ENCODE assay signal across 13 cellular contexts in the genomic region with DNA sequence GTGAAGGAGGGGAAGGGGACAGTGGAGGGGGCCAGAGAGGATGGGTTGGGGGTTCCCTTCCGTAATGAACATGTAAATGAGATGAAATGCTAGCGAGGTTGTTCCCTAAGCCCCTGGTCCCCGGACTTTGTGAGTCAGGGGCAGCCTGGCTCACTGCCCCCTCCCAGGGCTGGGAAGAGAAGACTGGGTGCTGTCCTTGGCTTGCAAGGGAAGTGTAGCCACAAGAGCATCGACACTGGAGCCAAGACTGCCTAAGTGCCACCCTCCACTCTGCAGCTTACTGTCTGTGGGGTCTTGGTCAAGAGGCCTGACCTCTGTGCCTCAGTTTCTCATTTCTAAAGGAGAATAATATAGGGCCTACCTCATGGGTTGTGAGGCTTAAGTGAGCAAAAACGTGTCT. TPM values are rescaled to one million over a fixed set of nuclear protein-coding genes. Genes with fewer than 3 reads are reported as not detected.
A peak's percentile ranks its signal among the peaks of the same experiment; 100 is the strongest.
DNase-seq lines count a peak whose midpoint lies in the region; ATAC-seq and TF ChIP-seq lines count a peak whose summit lies in the region.
"Had no signal": no experiment of that assay in that cellular context is flagged by ENCODE, and none has a peak within 500 bp of the region (broad histone marks: within the 10 kb centered on the region; RNA-seq: fewer than 3 reads in every experiment).

No MANE protein-coding gene starts in this region.

- H2AK5ac ChIP-seq in mesendoderm (ENCODE audit: low read length) = no peak overlapping the region

- H2BK15ac ChIP-seq in mesendoderm (replicated peaks; ENCODE audit: low read depth) = no peak overlapping the region

- intact Hi-C loops in thyroid gland (cut with DNase I) = no loop called here

- H3K4me1 Mint-ChIP-seq in activated naive CD4-positive, alpha-beta T cell treated with anti-CD3 and anti-CD28 coated beads, Interleukin-2, amount 50 U/mL, for 24 hours = peaks cover 11% of the 10 kb centered on the region

- H3K9me3 ChIP-seq in thyroid gland = no peaks in the 10 kb centered on the region

- peak overlapping the region; percentile 80 for H3K56ac ChIP-seq in mesendoderm (ENCODE audit: low read length)

- H3K4me3 ChIP-seq in mesendoderm (ENCODE audit: low read length) (no peak overlapping the region), thyroid gland (replicated peaks in 1 of 3) (peak overlapping the region in 2 of 3 donors; percentile 33 to 53)

- no CpG with 5 or more reads among the region's 5 CpGs for WGBS in mesendoderm (ENCODE audit: extremely low coverage, insufficient coverage, low lambda C conversion rate)
- WGBS in thyroid gland, 2 donors = 36 to 61% methylated on average over 4 to 5 of the region's 5 CpGs

- no peak overlapping the region for H3K27ac ChIP-seq in mesendoderm (ENCODE audit: low read depth, low read length)
- peak overlapping the region; percentile 85 to 94 (median 86) for H3K27ac ChIP-seq in thyroid gland
- H3K27ac ChIP-seq: WERI-Rb-1 had no signal

- DNase-seq in activated naive CD4-positive, alpha-beta T cell treated with anti-CD3 and anti-CD28 coated beads, Interleukin-2, amount 50 U/mL, for 72 hours (ENCODE audit: low spot score in 2 of 2) = no peak
- DNase-seq in dermis blood vessel endothelial cell (peak; percentile 37), mesendoderm (no peak), thyroid gland (no peak), NCI-H2171 treated with DMSO at 0.1 percent for 48 hours (lab: John Stamatoyannopoulos, UW) (no peak), HCEC 1CT (no peak), AG08396 (ENCODE audit: low spot score) (no peak)
- DNase-seq: 8988T, activated gamma-delta T cell, MM.1S had no signal

- no peak overlapping the region for H3K27ac Mint-ChIP-seq in activated naive CD4-positive, alpha-beta T cell treated with anti-CD3 and anti-CD28 coated beads, Interleukin-2, amount 50 U/mL, for 24 hours
- no peak overlapping the region for H3K27ac Mint-ChIP-seq in activated naive CD4-positive, alpha-beta T cell treated with anti-CD3 and anti-CD28 coated beads, Interleukin-2, amount 50 U/mL, for 72 hours

- H3K4me1 ChIP-seq in mesendoderm (ENCODE audit: control insufficient read depth, low read depth, low read length) (no peaks in the 10 kb centered on the region), thyroid gland (peaks cover 5 to 43% of the 10 kb centered on the region in 2 donors)

- H3K9me3 Mint-ChIP-seq in activated naive CD4-positive, alpha-beta T cell treated with anti-CD3 and anti-CD28 coated beads, Interleukin-2, amount 50 U/mL, for 24 hours = no peaks in the 10 kb centered on the region
- H3K9me3 Mint-ChIP-seq in activated naive CD4-positive, alpha-beta T cell treated with anti-CD3 and anti-CD28 coated beads, Interleukin-2, amount 50 U/mL, for 72 hours = no peaks in the 10 kb centered on the region

- H2BK5ac ChIP-seq in mesendoderm (ENCODE audit: low read length) = no peak overlapping the region

- H3K4me2 ChIP-seq in mesendoderm (ENCODE audit: low read length) = peak overlapping the region; percentile 39

- H3K23ac ChIP-seq in mesendoderm (ENCODE audit: low read length) = no peak overlapping the region

- ATAC-seq in activated naive CD4-positive, alpha-beta T cell treated with anti-CD3 and anti-CD28 coated beads, Interleukin-2, amount 50 U/mL, for 72 hours = no peak

- H3K79me2 ChIP-seq in mesendoderm (ENCODE audit: control insufficient read depth, insufficient read depth, low read length) = no peaks in the 10 kb centered on the region

- no peak overlapping the region for H4K8ac ChIP-seq in mesendoderm (ENCODE audit: low read depth, low read length)

- H3K36me3 ChIP-seq in mesendoderm (ENCODE audit: control insufficient read depth, insufficient read depth, low read length) = no peaks in the 10 kb centered on the region
- H3K36me3 ChIP-seq in thyroid gland = no peaks in the 10 kb centered on the region
- H3K36me3 ChIP-seq: WERI-Rb-1 had no signal

- no peak overlapping the region for H3K18ac ChIP-seq in mesendoderm (ENCODE audit: low read length)

- H3K79me1 ChIP-seq in mesendoderm (ENCODE audit: low read length) = no peaks in the 10 kb centered on the region

- H3K36me3 Mint-ChIP-seq in activated naive CD4-positive, alpha-beta T cell treated with anti-CD3 and anti-CD28 coated beads, Interleukin-2, amount 50 U/mL, for 24 hours = no peaks in the 10 kb centered on the region
- H3K36me3 Mint-ChIP-seq in activated naive CD4-positive, alpha-beta T cell treated with anti-CD3 and anti-CD28 coated beads, Interleukin-2, amount 50 U/mL, for 72 hours = no peaks in the 10 kb centered on the region

- H3K27me3 ChIP-seq in mesendoderm (ENCODE audit: insufficient read depth, low read length, poor library complexity) (no peaks in the 10 kb centered on the region), thyroid gland (peaks cover 3% of the 10 kb centered on the region)

- H4K5ac ChIP-seq in mesendoderm (ENCODE audit: low read length) = no peak overlapping the region

- H3K4me3 Mint-ChIP-seq in activated naive CD4-positive, alpha-beta T cell treated with anti-CD3 and anti-CD28 coated beads, Interleukin-2, amount 50 U/mL, for 24 hours = peak overlapping the region; percentile 13

- peaks cover 16% of the 10 kb centered on the region for H3K27me3 Mint-ChIP-seq in activated naive CD4-positive, alpha-beta T cell treated with anti-CD3 and anti-CD28 coated beads, Interleukin-2, amount 50 U/mL, for 24 hours

- peak overlapping the region; percentile 1 for H3K4ac ChIP-seq in mesendoderm (ENCODE audit: low read depth, low read length)

- no peak for TF ChIP-seq POLR2A in thyroid gland (IDR thresholded peaks at IDR 0.05)

- peak overlapping the region; percentile 57 for H3K9ac ChIP-seq in mesendoderm (ENCODE audit: low read length)

- no peak for TF ChIP-seq CTCF in thyroid gland (IDR thresholded peaks at IDR 0.05)

- no peak overlapping the region for H2BK120ac ChIP-seq in mesendoderm (ENCODE audit: low read depth, low read length)

RNA-seq across cellular contexts. Expression of a gene that starts 0.5 kb away (rescaled TPM):
- total RNA-seq in activated naive CD4-positive, alpha-beta T cell treated with anti-CD3 and anti-CD28 coated beads, Interleukin-2, amount 50 U/mL, for 72 hours = under 1 TPM; 0.09 to 0.53 TPM
- total RNA-seq in dermis blood vessel endothelial cell (19.1 and 53.5 TPM in 2 replicates), thyroid gland (10 to 100 TPM; 11.2 to 21.9 (median 14.4) TPM)
- polyA plus RNA-seq in mesendoderm (2013, experiment 1 of 2) = 0.46 TPM
- polyA plus RNA-seq in mesendoderm (2013, experiment 2 of 2) = 0.39 TPM

RNA-seq across cellular contexts. Expression of a gene that starts 26.4 kb away (rescaled TPM):
- total RNA-seq in activated naive CD4-positive, alpha-beta T cell treated with anti-CD3 and anti-CD28 coated beads, Interleukin-2, amount 50 U/mL, for 72 hours = not detected
- 0.14 and 0.34 TPM in 2 replicates for total RNA-seq in dermis blood vessel endothelial cell
- not detected for polyA plus RNA-seq in mesendoderm (2013, experiment 1 of 2)
- polyA plus RNA-seq in mesendoderm (2013, experiment 2 of 2) = 0.14 TPM
- not detected for total RNA-seq in thyroid gland
- total RNA-seq: frontal cortex had no signal

RNA-seq across cellular contexts. Expression of a gene that starts 33.3 kb away (rescaled TPM):
- total RNA-seq in activated naive CD4-positive, alpha-beta T cell treated with anti-CD3 and anti-CD28 coated beads, Interleukin-2, amount 50 U/mL, for 72 hours = 1 to 10 TPM; 5.3 to 7.2 TPM
- total RNA-seq in dermis blood vessel endothelial cell = not detected in 2 replicates
- 0.04 TPM for polyA plus RNA-seq in mesendoderm (2013, experiment 1 of 2)
- 0.03 TPM for polyA plus RNA-seq in mesendoderm (2013, experiment 2 of 2)
- 1 to 10 TPM in 1 of 4 donors, under 1 TPM in 3; 0.11 to 1.2 (median 0.63) TPM for total RNA-seq in thyroid gland

RNA-seq across cellular contexts. Expression of a gene that starts 35.1 kb away (rescaled TPM):
- under 1 TPM; 0.07 to 0.29 TPM for total RNA-seq in activated naive CD4-positive, alpha-beta T cell treated with anti-CD3 and anti-CD28 coated beads, Interleukin-2, amount 50 U/mL, for 72 hours
- total RNA-seq in dermis blood vessel endothelial cell (not detected in 2 replicates), thyroid gland (not detected)
- polyA plus RNA-seq in mesendoderm (2013, experiment 1 of 2) = not detected
- polyA plus RNA-seq in mesendoderm (2013, experiment 2 of 2) = under 0.01 TPM

Comparison
In these comparisons a context has a peak if more than half of its experiments do, and no peak if none do; other contexts are left out.
1. RNA of a gene that starts 0.5 kb away (total RNA-seq): 19.1 to 53.5 TPM in dermis blood vessel endothelial cell and 11.2 to 21.9 TPM in thyroid gland; 0.09 to 0.53 TPM in activated naive CD4-positive, alpha-beta T cell treated with anti-CD3 and anti-CD28 coated beads, Interleukin-2, amount 50 U/mL, for 72 hours; every median in the first group is over 4 times any median in the second.